ENCODE assay signal across 1 cellular context in the genomic region with DNA sequence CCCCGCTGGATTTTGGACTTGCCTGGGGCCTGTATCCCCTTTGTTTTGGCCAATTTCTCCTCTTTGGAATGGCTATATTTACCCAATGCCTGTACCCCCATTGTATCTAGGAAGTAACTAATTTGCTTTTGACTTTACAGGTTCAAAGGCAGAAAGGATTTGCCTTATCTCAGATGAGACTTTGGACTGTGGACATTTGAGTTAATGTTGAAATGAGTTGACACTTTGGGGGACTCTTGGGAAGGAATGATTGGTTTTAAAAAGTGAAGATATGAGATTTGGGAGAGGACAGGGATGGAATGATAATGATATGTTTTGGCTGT.
TF ChIP-seq lines count a peak whose summit lies in the region.

No MANE protein-coding gene starts in this region.

TF ChIP-seq in HepG2, 621 proteins besides CTCF, POLR2A, EP300 and RAD21 (continued from another document):
- TF ChIP-seq, protein P1, sequence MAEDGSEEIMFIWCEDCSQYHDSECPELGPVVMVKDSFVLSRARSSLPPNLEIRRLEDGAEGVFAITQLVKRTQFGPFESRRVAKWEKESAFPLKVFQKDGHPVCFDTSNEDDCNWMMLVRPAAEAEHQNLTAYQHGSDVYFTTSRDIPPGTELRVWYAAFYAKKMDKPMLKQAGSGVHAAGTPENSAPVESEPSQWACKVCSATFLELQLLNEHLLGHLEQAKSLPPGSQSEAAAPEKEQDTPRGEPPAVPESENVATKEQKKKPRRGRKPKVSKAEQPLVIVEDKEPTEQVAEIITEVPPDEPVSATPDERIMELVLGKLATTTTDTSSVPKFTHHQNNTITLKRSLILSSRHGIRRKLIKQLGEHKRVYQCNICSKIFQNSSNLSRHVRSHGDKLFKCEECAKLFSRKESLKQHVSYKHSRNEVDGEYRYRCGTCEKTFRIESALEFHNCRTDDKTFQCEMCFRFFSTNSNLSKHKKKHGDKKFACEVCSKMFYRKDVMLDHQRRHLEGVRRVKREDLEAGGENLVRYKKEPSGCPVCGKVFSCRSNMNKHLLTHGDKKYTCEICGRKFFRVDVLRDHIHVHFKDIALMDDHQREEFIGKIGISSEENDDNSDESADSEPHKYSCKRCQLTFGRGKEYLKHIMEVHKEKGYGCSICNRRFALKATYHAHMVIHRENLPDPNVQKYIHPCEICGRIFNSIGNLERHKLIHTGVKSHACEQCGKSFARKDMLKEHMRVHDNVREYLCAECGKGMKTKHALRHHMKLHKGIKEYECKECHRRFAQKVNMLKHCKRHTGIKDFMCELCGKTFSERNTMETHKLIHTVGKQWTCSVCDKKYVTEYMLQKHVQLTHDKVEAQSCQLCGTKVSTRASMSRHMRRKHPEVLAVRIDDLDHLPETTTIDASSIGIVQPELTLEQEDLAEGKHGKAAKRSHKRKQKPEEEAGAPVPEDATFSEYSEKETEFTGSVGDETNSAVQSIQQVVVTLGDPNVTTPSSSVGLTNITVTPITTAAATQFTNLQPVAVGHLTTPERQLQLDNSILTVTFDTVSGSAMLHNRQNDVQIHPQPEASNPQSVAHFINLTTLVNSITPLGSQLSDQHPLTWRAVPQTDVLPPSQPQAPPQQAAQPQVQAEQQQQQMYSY (CRISPR knock-in tag; IDR thresholded peaks at IDR 0.05): no peak
- TF ChIP-seq SNAI1 (CRISPR knock-in tag; IDR thresholded peaks at IDR 0.05; ENCODE audit: borderline replicate concordance): no peak
- no peak for TF ChIP-seq STAT5B (CRISPR knock-in tag; IDR thresholded peaks at IDR 0.05)
- no peak for TF ChIP-seq TFAP4 (IDR thresholded peaks at IDR 0.05; ENCODE audit: borderline replicate concordance, low read depth)
- no peak for TF ChIP-seq CHCHD3 (CRISPR knock-in tag; IDR thresholded peaks at IDR 0.05)
- TF ChIP-seq RCOR2 (CRISPR knock-in tag; IDR thresholded peaks at IDR 0.05): no peak
- no peak for TF ChIP-seq ZNF589 (CRISPR knock-in tag; conservative IDR thresholded peaks at IDR 0.05)
- no peak for TF ChIP-seq KAT8 (CRISPR knock-in tag; IDR thresholded peaks at IDR 0.05)
- TF ChIP-seq POGZ (CRISPR knock-in tag; IDR thresholded peaks at IDR 0.05): peak; percentile 57
- TF ChIP-seq KLF11 (CRISPR knock-in tag; IDR thresholded peaks at IDR 0.05): no peak
- TF ChIP-seq ZNF672 (CRISPR knock-in tag; IDR thresholded peaks at IDR 0.05): no peak
- TF ChIP-seq, protein P2, sequence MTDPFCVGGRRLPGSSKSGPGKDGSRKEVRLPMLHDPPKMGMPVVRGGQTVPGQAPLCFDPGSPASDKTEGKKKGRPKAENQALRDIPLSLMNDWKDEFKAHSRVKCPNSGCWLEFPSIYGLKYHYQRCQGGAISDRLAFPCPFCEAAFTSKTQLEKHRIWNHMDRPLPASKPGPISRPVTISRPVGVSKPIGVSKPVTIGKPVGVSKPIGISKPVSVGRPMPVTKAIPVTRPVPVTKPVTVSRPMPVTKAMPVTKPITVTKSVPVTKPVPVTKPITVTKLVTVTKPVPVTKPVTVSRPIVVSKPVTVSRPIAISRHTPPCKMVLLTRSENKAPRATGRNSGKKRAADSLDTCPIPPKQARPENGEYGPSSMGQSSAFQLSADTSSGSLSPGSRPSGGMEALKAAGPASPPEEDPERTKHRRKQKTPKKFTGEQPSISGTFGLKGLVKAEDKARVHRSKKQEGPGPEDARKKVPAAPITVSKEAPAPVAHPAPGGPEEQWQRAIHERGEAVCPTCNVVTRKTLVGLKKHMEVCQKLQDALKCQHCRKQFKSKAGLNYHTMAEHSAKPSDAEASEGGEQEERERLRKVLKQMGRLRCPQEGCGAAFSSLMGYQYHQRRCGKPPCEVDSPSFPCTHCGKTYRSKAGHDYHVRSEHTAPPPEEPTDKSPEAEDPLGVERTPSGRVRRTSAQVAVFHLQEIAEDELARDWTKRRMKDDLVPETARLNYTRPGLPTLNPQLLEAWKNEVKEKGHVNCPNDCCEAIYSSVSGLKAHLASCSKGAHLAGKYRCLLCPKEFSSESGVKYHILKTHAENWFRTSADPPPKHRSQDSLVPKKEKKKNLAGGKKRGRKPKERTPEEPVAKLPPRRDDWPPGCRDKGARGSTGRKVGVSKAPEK (CRISPR knock-in tag; IDR thresholded peaks at IDR 0.05; ENCODE audit: borderline replicate concordance): no peak
- TF ChIP-seq, protein P3, sequence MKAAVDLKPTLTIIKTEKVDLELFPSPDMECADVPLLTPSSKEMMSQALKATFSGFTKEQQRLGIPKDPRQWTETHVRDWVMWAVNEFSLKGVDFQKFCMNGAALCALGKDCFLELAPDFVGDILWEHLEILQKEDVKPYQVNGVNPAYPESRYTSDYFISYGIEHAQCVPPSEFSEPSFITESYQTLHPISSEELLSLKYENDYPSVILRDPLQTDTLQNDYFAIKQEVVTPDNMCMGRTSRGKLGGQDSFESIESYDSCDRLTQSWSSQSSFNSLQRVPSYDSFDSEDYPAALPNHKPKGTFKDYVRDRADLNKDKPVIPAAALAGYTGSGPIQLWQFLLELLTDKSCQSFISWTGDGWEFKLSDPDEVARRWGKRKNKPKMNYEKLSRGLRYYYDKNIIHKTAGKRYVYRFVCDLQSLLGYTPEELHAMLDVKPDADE (CRISPR knock-in tag; IDR thresholded peaks at IDR 0.05): no peak
- TF ChIP-seq MIXL1 (CRISPR knock-in tag; IDR thresholded peaks at IDR 0.05): peak; percentile 60; the same call in 1 of the 2 replicates
- no peak for TF ChIP-seq ARID2 (CRISPR knock-in tag; IDR thresholded peaks at IDR 0.05; ENCODE audit: borderline replicate concordance)
- TF ChIP-seq NCOR1 (IDR thresholded peaks at IDR 0.05; ENCODE audit: borderline replicate concordance, low read length): no peak
- no peak for TF ChIP-seq FOSL1 (CRISPR knock-in tag; IDR thresholded peaks at IDR 0.05; ENCODE audit: borderline replicate concordance)
- TF ChIP-seq RFX1 (IDR thresholded peaks at IDR 0.05): no peak
- no peak for TF ChIP-seq TBL1XR1 (IDR thresholded peaks at IDR 0.05; ENCODE audit: borderline replicate concordance, low read length, partially characterized antibody)
- TF ChIP-seq HNF4A (CRISPR knock-in tag; IDR thresholded peaks at IDR 0.05): peak; percentile 69
- TF ChIP-seq GTF3A (CRISPR knock-in tag; conservative IDR thresholded peaks at IDR 0.05): no peak
- no peak for TF ChIP-seq HOXA7 (CRISPR knock-in tag; IDR thresholded peaks at IDR 0.05)
- TF ChIP-seq, protein P4, sequence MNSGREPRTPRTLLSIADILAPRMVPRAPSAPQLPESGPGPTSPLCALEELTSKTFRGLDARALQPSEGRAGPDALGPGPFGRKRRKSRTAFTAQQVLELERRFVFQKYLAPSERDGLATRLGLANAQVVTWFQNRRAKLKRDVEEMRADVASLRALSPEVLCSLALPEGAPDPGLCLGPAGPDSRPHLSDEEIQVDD (CRISPR knock-in tag; IDR thresholded peaks at IDR 0.05; ENCODE audit: borderline replicate concordance): no peak
- TF ChIP-seq ZNF275 (CRISPR knock-in tag; IDR thresholded peaks at IDR 0.05; ENCODE audit: borderline replicate concordance): no peak
- no peak for TF ChIP-seq GMEB1 (CRISPR knock-in tag; IDR thresholded peaks at IDR 0.05; ENCODE audit: borderline replicate concordance)
- no peak for TF ChIP-seq EHMT2 (IDR thresholded peaks at IDR 0.05; ENCODE audit: borderline replicate concordance, low read depth, low read length)
- TF ChIP-seq GZF1 (CRISPR knock-in tag; IDR thresholded peaks at IDR 0.05): no peak
- no peak for TF ChIP-seq HNRNPH1 (optimal IDR thresholded peaks at IDR 0.05; ENCODE audit: low read depth, low read length)
- no peak for TF ChIP-seq ZBTB21 (CRISPR knock-in tag; IDR thresholded peaks at IDR 0.05)
- TF ChIP-seq ZNF276 (CRISPR knock-in tag; IDR thresholded peaks at IDR 0.05; ENCODE audit: low read depth): no peak
- TF ChIP-seq PHF20 (CRISPR knock-in tag; IDR thresholded peaks at IDR 0.05): no peak
- no peak for TF ChIP-seq NRL (CRISPR knock-in tag; IDR thresholded peaks at IDR 0.05; ENCODE audit: borderline replicate concordance)
- TF ChIP-seq HNRNPUL1 (IDR thresholded peaks at IDR 0.05; ENCODE audit: low read depth, low read length): no peak
- TF ChIP-seq ZSCAN5A (CRISPR knock-in tag; IDR thresholded peaks at IDR 0.05; ENCODE audit: borderline replicate concordance): peak; percentile 75; the same call in 1 of the 2 replicates
- no peak for TF ChIP-seq ZNF761 (CRISPR knock-in tag; conservative IDR thresholded peaks at IDR 0.05)
- TF ChIP-seq SETDB1 (CRISPR knock-in tag; IDR thresholded peaks at IDR 0.05; ENCODE audit: borderline replicate concordance): 0 out of 2 replicates have a peak, but pooled peaks have one; percentile 54
- TF ChIP-seq ZNF251 (CRISPR knock-in tag; IDR thresholded peaks at IDR 0.05): no peak
- TF ChIP-seq SOX6 (IDR thresholded peaks at IDR 0.05): no peak
- peak; percentile 65; the same call in 1 of the 2 replicates for TF ChIP-seq SOX6 (CRISPR knock-in tag; IDR thresholded peaks at IDR 0.05)
